12 cellular contexts compared by ENCODE assay signal in the genomic region with DNA sequence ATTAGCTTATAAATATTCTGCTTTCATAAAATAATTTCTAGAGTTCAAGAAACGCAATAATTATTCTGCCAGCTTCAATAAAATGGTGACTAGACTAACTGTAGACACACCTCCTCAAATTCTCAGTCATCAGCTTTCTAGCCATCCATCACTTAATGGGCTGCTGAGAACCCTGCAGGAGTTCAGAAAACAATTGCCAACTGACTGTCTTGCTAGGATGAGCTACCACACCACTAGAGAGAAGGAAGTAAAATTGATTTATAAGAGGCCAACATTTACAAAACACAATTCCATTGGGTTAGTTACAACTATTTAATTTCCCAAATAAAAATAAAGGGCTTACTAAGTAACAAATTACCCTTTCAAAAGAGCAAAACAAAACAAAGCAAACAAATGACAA.
A peak's percentile ranks its signal among the peaks of the same experiment; 100 is the strongest.
DNase-seq lines count a peak whose midpoint lies in the region; ATAC-seq and TF ChIP-seq lines count a peak whose summit lies in the region.
"Had no signal": no experiment of that assay in that cellular context is flagged by ENCODE, and none has a peak within 500 bp of the region (broad histone marks: within the 10 kb centered on the region; RNA-seq: fewer than 3 reads in every experiment).

No MANE protein-coding gene starts in this region.

- H3K9me3 ChIP-seq in skeletal muscle satellite cell (replicated peaks; ENCODE audit: low read length) (no peaks in the 10 kb centered on the region), upper lobe of left lung (peaks cover 0 to 9% (median 4%) of the 10 kb centered on the region in 4 donors)
- H3K9me3 ChIP-seq in effector memory CD4-positive, alpha-beta T cell (ENCODE audit: control insufficient read depth, low read length): no peaks in the 10 kb centered on the region

- DNase-seq in GM04503 (ENCODE audit: low read depth) (peak; percentile 62), SK-MEL-5 (ENCODE audit: low read depth, low spot score) (peak; percentile 21), foreskin keratinocyte (peak in 1 of 2 donors; percentile 14), activated gamma-delta T cell (lab: John Stamatoyannopoulos, UW) (no peak), upper lobe of left lung (no peak)
- DNase-seq in effector memory CD4-positive, alpha-beta T cell: no peak
- DNase-seq: activated CD8-positive, alpha-beta memory T cell treated with anti-CD3 and anti-CD28 coated beads, Interleukin-2, amount 50 U/mL, for 4 hours; CD4-positive, CD25-positive, alpha-beta regulatory T cell; NCI-H1105 treated with DMSO at 0.1 percent for 48 hours; SW 1271 had no signal

- H3K27ac ChIP-seq in foreskin keratinocyte: peak overlapping the region; percentile 36
- H3K27ac ChIP-seq in effector memory CD4-positive, alpha-beta T cell (ENCODE audit: insufficient read depth, low read length, poor library complexity, severe bottlenecking): no peak overlapping the region
- no peak overlapping the region for H3K27ac ChIP-seq in upper lobe of left lung

- H3K4me1 ChIP-seq in foreskin keratinocyte (peaks cover 6% of the 10 kb centered on the region), skeletal muscle satellite cell (ENCODE audit: control insufficient read depth, insufficient read depth, low read length) (peaks cover 15% of the 10 kb centered on the region), upper lobe of left lung (no peaks in the 10 kb centered on the region)
- H3K4me1 ChIP-seq in effector memory CD4-positive, alpha-beta T cell (ENCODE audit: control insufficient read depth, insufficient read depth, low read length, poor library complexity, severe bottlenecking): no peaks in the 10 kb centered on the region

- peak overlapping the region; percentile 39 for H3K4me2 ChIP-seq in skeletal muscle satellite cell (ENCODE audit: low read length)

- TF ChIP-seq CTCF in foreskin keratinocyte (conservative IDR thresholded peaks at IDR 0.05) (no peak), upper lobe of left lung (IDR thresholded peaks at IDR 0.05) (no peak)

- 78 to 88% methylated on average over 1 of the region's 1 CpG for WGBS in upper lobe of left lung, 2 donors

- ATAC-seq in foreskin keratinocyte: no peak
- no peak for ATAC-seq in upper lobe of left lung (ENCODE audit: low FRiP score in 2 of 2)
- ATAC-seq: left lobe of liver had no signal

- H3K4me3 ChIP-seq in skeletal muscle satellite cell (ENCODE audit: low read length) (no peak overlapping the region), upper lobe of left lung (no peak overlapping the region)
- H3K4me3 ChIP-seq in effector memory CD4-positive, alpha-beta T cell (ENCODE audit: insufficient read depth, low read depth, low read length, poor library complexity, severe bottlenecking): no peak overlapping the region

- in situ Hi-C loops in SK-MEL-5 (cut with HindIII; ENCODE audit: low pct_unique_long_range_greater_than_20kb, low sequenced_read_pairs): no loop called here

- H3K36me3 ChIP-seq in skeletal muscle satellite cell (ENCODE audit: insufficient read depth, low read length) (no peaks in the 10 kb centered on the region), upper lobe of left lung (no peaks in the 10 kb centered on the region)
- H3K36me3 ChIP-seq in effector memory CD4-positive, alpha-beta T cell (ENCODE audit: control insufficient read depth, insufficient read depth, low read length): no peaks in the 10 kb centered on the region

- H3K27me3 ChIP-seq in foreskin keratinocyte: no peaks in the 10 kb centered on the region
- H3K27me3 ChIP-seq in skeletal muscle satellite cell (ENCODE audit: control insufficient read depth, insufficient read depth, low read length): no peaks in the 10 kb centered on the region
- H3K27me3 ChIP-seq in effector memory CD4-positive, alpha-beta T cell (replicated peaks; ENCODE audit: control insufficient read depth, insufficient read depth, low read length, poor library complexity, severe bottlenecking): no peaks in the 10 kb centered on the region
- no peaks in the 10 kb centered on the region for H3K27me3 ChIP-seq in upper lobe of left lung

- no peak for TF ChIP-seq POLR2A in upper lobe of left lung (IDR thresholded peaks at IDR 0.05)

- peak overlapping the region; percentile 42 for H3K9ac ChIP-seq in skeletal muscle satellite cell (ENCODE audit: low read depth, low read length)

- no peak for TF ChIP-seq EP300 in upper lobe of left lung (IDR thresholded peaks at IDR 0.05)

Comparison
In these comparisons a context has a peak if more than half of its experiments do, and no peak if none do; other contexts are left out.
1. DNase-seq: peak in GM04503 (single experiment) and SK-MEL-5 (single experiment); none in effector memory CD4-positive, alpha-beta T cell (0 of 3), activated gamma-delta T cell (single experiment) and upper lobe of left lung (0 of 2).